Comparison of ENCODE assay signal across 9 cellular contexts in genomic region chr13:29125934-29126424, GRCh38.
A peak's percentile ranks its signal among the peaks of the same experiment; 100 is the strongest.
DNase-seq lines count a peak whose midpoint lies in the region; ATAC-seq and TF ChIP-seq lines count a peak whose summit lies in the region.
"Had no signal": no experiment of that assay in that cellular context is flagged by ENCODE, and none has a peak within 500 bp of the region (broad histone marks: within the 10 kb centered on the region; RNA-seq: fewer than 3 reads in every experiment).

No MANE protein-coding gene starts in this region.

- peaks cover 0 to under 1% of the 10 kb centered on the region in 2 donors for H3K4me1 ChIP-seq in ascending aorta

- H3K4me3 ChIP-seq in ascending aorta, result no peak overlapping the region

- no peaks in the 10 kb centered on the region for H3K27me3 ChIP-seq in ascending aorta

- intact Hi-C loops in ascending aorta (cut with DNase I), result loop anchor here (5.0 kb wide), 1 partner anchor 304 kb away; the partner anchor contains the start of gene MTUS2
- intact Hi-C loops in Right ventricle myocardium superior (cut with DNase I), result no loop called here

- H3K9me3 ChIP-seq in ascending aorta, result no peaks in the 10 kb centered on the region

- ATAC-seq in GM18508 (IDR thresholded peaks at IDR 0.05; ENCODE audit: insufficient read depth, unreplicated experiment) (peak; percentile 39), GM21390 (IDR thresholded peaks at IDR 0.05; ENCODE audit: unreplicated experiment) (peak; percentile 71), HG03280 (IDR thresholded peaks at IDR 0.05; ENCODE audit: unreplicated experiment) (peak; percentile 47), Right ventricle myocardium superior (ENCODE audit: poor library complexity) (no peak)

- H3K27ac ChIP-seq in ascending aorta, result peak overlapping the region; percentile 49 to 69

- H3K36me3 ChIP-seq in ascending aorta, result no peaks in the 10 kb centered on the region

- no peak for TF ChIP-seq CTCF in ascending aorta (IDR thresholded peaks at IDR 0.05)

- DNase-seq in ascending aorta (ENCODE audit: low spot score in 2 of 2), result no peak
- no peak for DNase-seq in NCI-H128 (lab: John Stamatoyannopoulos, UW; ENCODE audit: unreplicated experiment)
- no peak for DNase-seq in Right ventricle myocardium superior
- DNase-seq in cortex of kidney (lab: John Stamatoyannopoulos, UW), result no peak
- DNase-seq in NCI-H2171 treated with DMSO at 0.1 percent for 48 hours (lab: John Stamatoyannopoulos, UW), result no peak
- DNase-seq: NCI-H1092 treated with DMSO at 0.1 percent for 48 hours had no signal
